In genomic region chr1:50332941-50333594, GRCh38 we compare ENCODE assay signal across 1 cellular context.
TF ChIP-seq lines count a peak whose summit lies in the region.

No MANE protein-coding gene starts in this region.

TF ChIP-seq in HepG2, 621 proteins besides CTCF, POLR2A, EP300 and RAD21 (continued from another document and continues in another):
- no peak for TF ChIP-seq ZNF512 (CRISPR knock-in tag; IDR thresholded peaks at IDR 0.05)
- no peak for TF ChIP-seq NFYC (CRISPR knock-in tag; IDR thresholded peaks at IDR 0.05)
- TF ChIP-seq RELA (CRISPR knock-in tag; IDR thresholded peaks at IDR 0.05) = no peak
- TF ChIP-seq ZBTB14 (CRISPR knock-in tag; IDR thresholded peaks at IDR 0.05) = no peak
- TF ChIP-seq SNAI1 (CRISPR knock-in tag; IDR thresholded peaks at IDR 0.05; ENCODE audit: borderline replicate concordance) = no peak
- no peak for TF ChIP-seq E2F5 (CRISPR knock-in tag; conservative IDR thresholded peaks at IDR 0.05)
- TF ChIP-seq ZNF589 (CRISPR knock-in tag; conservative IDR thresholded peaks at IDR 0.05) = no peak
- TF ChIP-seq BHLHE40 (IDR thresholded peaks at IDR 0.05; ENCODE audit: low read length) = no peak
- TF ChIP-seq THYN1 (CRISPR knock-in tag; IDR thresholded peaks at IDR 0.05; ENCODE audit: borderline replicate concordance, low read depth) = no peak
- TF ChIP-seq MYC (CRISPR knock-in tag; IDR thresholded peaks at IDR 0.05; ENCODE audit: borderline replicate concordance) = peak; percentile 12; the same call in 1 of the 2 replicates
- TF ChIP-seq MEF2D (CRISPR knock-in tag; IDR thresholded peaks at IDR 0.05) = no peak
- TF ChIP-seq RAD51 (IDR thresholded peaks at IDR 0.05; ENCODE audit: borderline replicate concordance) = no peak
- TF ChIP-seq GTF3A (CRISPR knock-in tag; conservative IDR thresholded peaks at IDR 0.05) = no peak
- TF ChIP-seq ZNF256 (CRISPR knock-in tag; conservative IDR thresholded peaks at IDR 0.05) = no peak
- no peak for TF ChIP-seq FOXJ3 (CRISPR knock-in tag; IDR thresholded peaks at IDR 0.05; ENCODE audit: borderline replicate concordance)
- no peak for TF ChIP-seq TCF7L2 (IDR thresholded peaks at IDR 0.05; ENCODE audit: low read depth, low read length)
- no peak for TF ChIP-seq TOE1 (CRISPR knock-in tag; IDR thresholded peaks at IDR 0.05)
- TF ChIP-seq ZNF747 (CRISPR knock-in tag; IDR thresholded peaks at IDR 0.05; ENCODE audit: borderline replicate concordance) = no peak
- TF ChIP-seq FLYWCH1 (CRISPR knock-in tag; IDR thresholded peaks at IDR 0.05) = no peak
- no peak for TF ChIP-seq DNMT3B (CRISPR knock-in tag; conservative IDR thresholded peaks at IDR 0.05)
- no peak for TF ChIP-seq ZNF576 (CRISPR knock-in tag; IDR thresholded peaks at IDR 0.05)
- no peak for TF ChIP-seq ZNF354B (CRISPR knock-in tag; IDR thresholded peaks at IDR 0.05)
- no peak for TF ChIP-seq SKIL (CRISPR knock-in tag; IDR thresholded peaks at IDR 0.05; ENCODE audit: borderline replicate concordance)
- no peak for TF ChIP-seq ATF7-NPFF (CRISPR knock-in tag; IDR thresholded peaks at IDR 0.05; ENCODE audit: low read depth)
- TF ChIP-seq ZFP90 (CRISPR knock-in tag; IDR thresholded peaks at IDR 0.05; ENCODE audit: borderline replicate concordance) = no peak
- TF ChIP-seq KMT2B (CRISPR knock-in tag; IDR thresholded peaks at IDR 0.05) = no peak
- TF ChIP-seq ZBTB49 (CRISPR knock-in tag; IDR thresholded peaks at IDR 0.05; ENCODE audit: borderline replicate concordance) = no peak
- TF ChIP-seq RXRA (CRISPR knock-in tag; IDR thresholded peaks at IDR 0.05) = 0 out of 2 replicates have a peak, but pooled peaks have one; percentile 34
- TF ChIP-seq RARG (CRISPR knock-in tag; IDR thresholded peaks at IDR 0.05; ENCODE audit: low read depth) = no peak
- TF ChIP-seq ZBTB4 (CRISPR knock-in tag; IDR thresholded peaks at IDR 0.05; ENCODE audit: borderline replicate concordance) = no peak
- no peak for TF ChIP-seq ISL2 (CRISPR knock-in tag; IDR thresholded peaks at IDR 0.05)
- no peak for TF ChIP-seq GMEB2 (CRISPR knock-in tag; IDR thresholded peaks at IDR 0.05; ENCODE audit: low read depth)
- TF ChIP-seq JUNB (CRISPR knock-in tag; IDR thresholded peaks at IDR 0.05; ENCODE audit: borderline replicate concordance) = no peak
- 0 out of 2 replicates have a peak, but pooled peaks have one; percentile 53 for TF ChIP-seq HOXA5 (CRISPR knock-in tag; IDR thresholded peaks at IDR 0.05)
- TF ChIP-seq YY1 (IDR thresholded peaks at IDR 0.05; ENCODE audit: insufficient read depth, insufficient replicate concordance, low read depth, low read length) = peak; percentile 46
- no peak for TF ChIP-seq ZNF616 (CRISPR knock-in tag; IDR thresholded peaks at IDR 0.05; ENCODE audit: low read depth)
- TF ChIP-seq U2AF2 (IDR thresholded peaks at IDR 0.05; ENCODE audit: low read depth, low read length) = no peak
- no peak for TF ChIP-seq KDM4B (CRISPR knock-in tag; IDR thresholded peaks at IDR 0.05)
- no peak for TF ChIP-seq STAT5B (CRISPR knock-in tag; IDR thresholded peaks at IDR 0.05)
- no peak for TF ChIP-seq ZNF546 (CRISPR knock-in tag; conservative IDR thresholded peaks at IDR 0.05)
- no peak for TF ChIP-seq NR2F6 (IDR thresholded peaks at IDR 0.05)
- no peak for TF ChIP-seq NR2F6 (CRISPR knock-in tag; IDR thresholded peaks at IDR 0.05)
- TF ChIP-seq HIVEP1 (CRISPR knock-in tag; IDR thresholded peaks at IDR 0.05) = no peak
- no peak for TF ChIP-seq ZNF24 (IDR thresholded peaks at IDR 0.05)
- TF ChIP-seq SOX13 (IDR thresholded peaks at IDR 0.05) = no peak
- TF ChIP-seq SOX13 (CRISPR knock-in tag; conservative IDR thresholded peaks at IDR 0.05 in 1 of 2, IDR thresholded peaks at IDR 0.05 in 1 of 2) = no peak
- TF ChIP-seq SMC3 (IDR thresholded peaks at IDR 0.05; ENCODE audit: low read length) = no peak
